3 cellular contexts compared by ENCODE assay signal in the genomic region with DNA sequence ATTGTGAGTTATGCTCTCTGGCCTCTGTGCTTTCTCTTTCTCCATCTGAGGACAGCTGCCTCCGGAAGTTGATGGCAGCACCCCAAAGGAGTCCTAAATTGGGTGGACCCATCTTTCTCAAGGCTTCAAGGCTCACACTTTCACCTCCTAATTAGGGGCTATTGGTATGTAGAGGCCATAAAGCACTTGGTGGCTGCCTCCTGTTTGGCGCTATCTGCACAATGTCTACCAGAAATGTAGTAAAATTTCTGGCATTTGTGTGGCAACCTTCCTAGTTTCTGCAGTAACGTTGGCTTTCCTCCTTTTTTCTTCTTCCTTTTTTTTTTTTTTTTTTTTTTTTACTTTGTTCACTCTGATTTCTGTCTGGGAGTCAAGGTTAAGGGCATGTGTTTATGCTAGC.
TF ChIP-seq lines count a peak whose summit lies in the region.

No MANE protein-coding gene starts in this region.

TF ChIP-seq in SK-N-SH, 30 proteins besides CTCF, POLR2A, EP300 and RAD21 (continues in another document):
- no peak for TF ChIP-seq GABPA (IDR thresholded peaks at IDR 0.05; ENCODE audit: low read depth)
- no peak for TF ChIP-seq RFX5 (IDR thresholded peaks at IDR 0.05; ENCODE audit: low read length)
- TF ChIP-seq, protein P1, sequence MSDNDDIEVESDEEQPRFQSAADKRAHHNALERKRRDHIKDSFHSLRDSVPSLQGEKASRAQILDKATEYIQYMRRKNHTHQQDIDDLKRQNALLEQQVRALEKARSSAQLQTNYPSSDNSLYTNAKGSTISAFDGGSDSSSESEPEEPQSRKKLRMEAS (IDR thresholded peaks at IDR 0.05; ENCODE audit: low read depth), result no peak
- TF ChIP-seq, protein P2, sequence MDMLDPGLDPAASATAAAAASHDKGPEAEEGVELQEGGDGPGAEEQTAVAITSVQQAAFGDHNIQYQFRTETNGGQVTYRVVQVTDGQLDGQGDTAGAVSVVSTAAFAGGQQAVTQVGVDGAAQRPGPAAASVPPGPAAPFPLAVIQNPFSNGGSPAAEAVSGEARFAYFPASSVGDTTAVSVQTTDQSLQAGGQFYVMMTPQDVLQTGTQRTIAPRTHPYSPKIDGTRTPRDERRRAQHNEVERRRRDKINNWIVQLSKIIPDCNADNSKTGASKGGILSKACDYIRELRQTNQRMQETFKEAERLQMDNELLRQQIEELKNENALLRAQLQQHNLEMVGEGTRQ (IDR thresholded peaks at IDR 0.05; ENCODE audit: borderline replicate concordance, low read depth, low read length), result no peak
- TF ChIP-seq RXRA (IDR thresholded peaks at IDR 0.05; ENCODE audit: borderline replicate concordance, low read depth), result no peak
- TF ChIP-seq NFIC (IDR thresholded peaks at IDR 0.05; ENCODE audit: borderline replicate concordance), result no peak
- TF ChIP-seq SIN3A (IDR thresholded peaks at IDR 0.05; ENCODE audit: borderline replicate concordance, low read depth, low read length), result no peak
- TF ChIP-seq EZH2phosphoT487 (IDR thresholded peaks at IDR 0.05; ENCODE audit: borderline replicate concordance, low read depth), result no peak
- no peak for TF ChIP-seq NRF1 (IDR thresholded peaks at IDR 0.05; ENCODE audit: low read depth, low read length)
- TF ChIP-seq, protein P3, sequence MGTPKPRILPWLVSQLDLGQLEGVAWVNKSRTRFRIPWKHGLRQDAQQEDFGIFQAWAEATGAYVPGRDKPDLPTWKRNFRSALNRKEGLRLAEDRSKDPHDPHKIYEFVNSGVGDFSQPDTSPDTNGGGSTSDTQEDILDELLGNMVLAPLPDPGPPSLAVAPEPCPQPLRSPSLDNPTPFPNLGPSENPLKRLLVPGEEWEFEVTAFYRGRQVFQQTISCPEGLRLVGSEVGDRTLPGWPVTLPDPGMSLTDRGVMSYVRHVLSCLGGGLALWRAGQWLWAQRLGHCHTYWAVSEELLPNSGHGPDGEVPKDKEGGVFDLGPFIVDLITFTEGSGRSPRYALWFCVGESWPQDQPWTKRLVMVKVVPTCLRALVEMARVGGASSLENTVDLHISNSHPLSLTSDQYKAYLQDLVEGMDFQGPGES (IDR thresholded peaks at IDR 0.05; ENCODE audit: low read depth, low read length), result no peak
- no peak for TF ChIP-seq FOXM1 (IDR thresholded peaks at IDR 0.05; ENCODE audit: low read depth)
- TF ChIP-seq RCOR1 (IDR thresholded peaks at IDR 0.05; ENCODE audit: low read length), result no peak
- TF ChIP-seq, protein P4, sequence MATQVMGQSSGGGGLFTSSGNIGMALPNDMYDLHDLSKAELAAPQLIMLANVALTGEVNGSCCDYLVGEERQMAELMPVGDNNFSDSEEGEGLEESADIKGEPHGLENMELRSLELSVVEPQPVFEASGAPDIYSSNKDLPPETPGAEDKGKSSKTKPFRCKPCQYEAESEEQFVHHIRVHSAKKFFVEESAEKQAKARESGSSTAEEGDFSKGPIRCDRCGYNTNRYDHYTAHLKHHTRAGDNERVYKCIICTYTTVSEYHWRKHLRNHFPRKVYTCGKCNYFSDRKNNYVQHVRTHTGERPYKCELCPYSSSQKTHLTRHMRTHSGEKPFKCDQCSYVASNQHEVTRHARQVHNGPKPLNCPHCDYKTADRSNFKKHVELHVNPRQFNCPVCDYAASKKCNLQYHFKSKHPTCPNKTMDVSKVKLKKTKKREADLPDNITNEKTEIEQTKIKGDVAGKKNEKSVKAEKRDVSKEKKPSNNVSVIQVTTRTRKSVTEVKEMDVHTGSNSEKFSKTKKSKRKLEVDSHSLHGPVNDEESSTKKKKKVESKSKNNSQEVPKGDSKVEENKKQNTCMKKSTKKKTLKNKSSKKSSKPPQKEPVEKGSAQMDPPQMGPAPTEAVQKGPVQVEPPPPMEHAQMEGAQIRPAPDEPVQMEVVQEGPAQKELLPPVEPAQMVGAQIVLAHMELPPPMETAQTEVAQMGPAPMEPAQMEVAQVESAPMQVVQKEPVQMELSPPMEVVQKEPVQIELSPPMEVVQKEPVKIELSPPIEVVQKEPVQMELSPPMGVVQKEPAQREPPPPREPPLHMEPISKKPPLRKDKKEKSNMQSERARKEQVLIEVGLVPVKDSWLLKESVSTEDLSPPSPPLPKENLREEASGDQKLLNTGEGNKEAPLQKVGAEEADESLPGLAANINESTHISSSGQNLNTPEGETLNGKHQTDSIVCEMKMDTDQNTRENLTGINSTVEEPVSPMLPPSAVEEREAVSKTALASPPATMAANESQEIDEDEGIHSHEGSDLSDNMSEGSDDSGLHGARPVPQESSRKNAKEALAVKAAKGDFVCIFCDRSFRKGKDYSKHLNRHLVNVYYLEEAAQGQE (IDR thresholded peaks at IDR 0.05; ENCODE audit: low read depth, low read length), result no peak

TF ChIP-seq in SK-N-SH treated with all-trans-retinoic acid at 6 μM for 48 hours, 23 proteins besides CTCF, POLR2A, EP300 and RAD21:
- TF ChIP-seq GLIS3 (CRISPR knock-in tag; IDR thresholded peaks at IDR 0.05) (no peak), TOX (CRISPR knock-in tag; IDR thresholded peaks at IDR 0.05; ENCODE audit: borderline replicate concordance) (no peak), TCF4 (CRISPR knock-in tag; IDR thresholded peaks at IDR 0.05; ENCODE audit: borderline replicate concordance) (no peak), RARB (CRISPR knock-in tag; IDR thresholded peaks at IDR 0.05) (no peak), SNAI2 (CRISPR knock-in tag; IDR thresholded peaks at IDR 0.05) (no peak), ZNF70 (CRISPR knock-in tag; IDR thresholded peaks at IDR 0.05) (no peak), ZFP30 (CRISPR knock-in tag; IDR thresholded peaks at IDR 0.05) (no peak), ESRRG (CRISPR knock-in tag; IDR thresholded peaks at IDR 0.05) (no peak), ARNTL (CRISPR knock-in tag; IDR thresholded peaks at IDR 0.05; ENCODE audit: borderline replicate concordance, low read depth) (no peak), ZC3H10 (CRISPR knock-in tag; IDR thresholded peaks at IDR 0.05) (no peak), PPARA (CRISPR knock-in tag; IDR thresholded peaks at IDR 0.05; ENCODE audit: borderline replicate concordance) (no peak), BACH2 (CRISPR knock-in tag; IDR thresholded peaks at IDR 0.05; ENCODE audit: borderline replicate concordance) (no peak), ZFP3 (CRISPR knock-in tag; IDR thresholded peaks at IDR 0.05) (no peak), CSDC2 (CRISPR knock-in tag; IDR thresholded peaks at IDR 0.05) (no peak), ISL1 (CRISPR knock-in tag; IDR thresholded peaks at IDR 0.05) (no peak), OSR1 (CRISPR knock-in tag; IDR thresholded peaks at IDR 0.05) (no peak)
- TF ChIP-seq, protein P5, sequence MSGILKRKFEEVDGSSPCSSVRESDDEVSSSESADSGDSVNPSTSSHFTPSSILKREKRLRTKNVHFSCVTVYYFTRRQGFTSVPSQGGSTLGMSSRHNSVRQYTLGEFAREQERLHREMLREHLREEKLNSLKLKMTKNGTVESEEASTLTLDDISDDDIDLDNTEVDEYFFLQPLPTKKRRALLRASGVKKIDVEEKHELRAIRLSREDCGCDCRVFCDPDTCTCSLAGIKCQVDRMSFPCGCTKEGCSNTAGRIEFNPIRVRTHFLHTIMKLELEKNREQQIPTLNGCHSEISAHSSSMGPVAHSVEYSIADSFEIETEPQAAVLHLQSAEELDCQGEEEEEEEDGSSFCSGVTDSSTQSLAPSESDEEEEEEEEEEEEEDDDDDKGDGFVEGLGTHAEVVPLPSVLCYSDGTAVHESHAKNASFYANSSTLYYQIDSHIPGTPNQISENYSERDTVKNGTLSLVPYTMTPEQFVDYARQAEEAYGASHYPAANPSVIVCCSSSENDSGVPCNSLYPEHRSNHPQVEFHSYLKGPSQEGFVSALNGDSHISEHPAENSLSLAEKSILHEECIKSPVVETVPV (CRISPR knock-in tag; IDR thresholded peaks at IDR 0.05), result no peak
- TF ChIP-seq, protein P6, sequence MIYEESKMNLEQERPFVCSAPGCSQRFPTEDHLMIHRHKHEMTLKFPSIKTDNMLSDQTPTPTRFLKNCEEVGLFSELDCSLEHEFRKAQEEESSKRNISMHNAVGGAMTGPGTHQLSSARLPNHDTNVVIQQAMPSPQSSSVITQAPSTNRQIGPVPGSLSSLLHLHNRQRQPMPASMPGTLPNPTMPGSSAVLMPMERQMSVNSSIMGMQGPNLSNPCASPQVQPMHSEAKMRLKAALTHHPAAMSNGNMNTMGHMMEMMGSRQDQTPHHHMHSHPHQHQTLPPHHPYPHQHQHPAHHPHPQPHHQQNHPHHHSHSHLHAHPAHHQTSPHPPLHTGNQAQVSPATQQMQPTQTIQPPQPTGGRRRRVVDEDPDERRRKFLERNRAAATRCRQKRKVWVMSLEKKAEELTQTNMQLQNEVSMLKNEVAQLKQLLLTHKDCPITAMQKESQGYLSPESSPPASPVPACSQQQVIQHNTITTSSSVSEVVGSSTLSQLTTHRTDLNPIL (CRISPR knock-in tag; IDR thresholded peaks at IDR 0.05; ENCODE audit: low read depth), result no peak
- TF ChIP-seq, protein P7, sequence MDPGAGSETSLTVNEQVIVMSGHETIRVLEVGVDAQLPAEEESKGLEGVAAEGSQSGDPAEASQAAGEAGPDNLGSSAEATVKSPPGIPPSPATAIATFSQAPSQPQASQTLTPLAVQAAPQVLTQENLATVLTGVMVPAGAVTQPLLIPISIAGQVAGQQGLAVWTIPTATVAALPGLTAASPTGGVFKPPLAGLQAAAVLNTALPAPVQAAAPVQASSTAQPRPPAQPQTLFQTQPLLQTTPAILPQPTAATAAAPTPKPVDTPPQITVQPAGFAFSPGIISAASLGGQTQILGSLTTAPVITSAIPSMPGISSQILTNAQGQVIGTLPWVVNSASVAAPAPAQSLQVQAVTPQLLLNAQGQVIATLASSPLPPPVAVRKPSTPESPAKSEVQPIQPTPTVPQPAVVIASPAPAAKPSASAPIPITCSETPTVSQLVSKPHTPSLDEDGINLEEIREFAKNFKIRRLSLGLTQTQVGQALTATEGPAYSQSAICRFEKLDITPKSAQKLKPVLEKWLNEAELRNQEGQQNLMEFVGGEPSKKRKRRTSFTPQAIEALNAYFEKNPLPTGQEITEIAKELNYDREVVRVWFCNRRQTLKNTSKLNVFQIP (CRISPR knock-in tag; IDR thresholded peaks at IDR 0.05; ENCODE audit: borderline replicate concordance, low read depth), result no peak

TF ChIP-seq in H1, 55 proteins besides CTCF, POLR2A, EP300 and RAD21:
- TF ChIP-seq HDAC2 (IDR thresholded peaks at IDR 0.05; ENCODE audit: borderline replicate concordance in 1 of 2, low read depth in 2 of 2, low read length in 2 of 2) (no peak), PHF8 (conservative IDR thresholded peaks at IDR 0.05; ENCODE audit: low read depth, low read length) (no peak), ASH2L (IDR thresholded peaks at IDR 0.05; ENCODE audit: low read length) (no peak), ZNF274 (IDR thresholded peaks at IDR 0.05; ENCODE audit: borderline replicate concordance, extremely low read depth, low read length) (no peak), CTBP2 (IDR thresholded peaks at IDR 0.05; ENCODE audit: borderline replicate concordance, insufficient read depth, insufficient read length, low read length) (no peak), SP1 (IDR thresholded peaks at IDR 0.05; ENCODE audit: low read depth, low read length) (no peak), JUN (IDR thresholded peaks at IDR 0.05; ENCODE audit: low read depth, low read length) (no peak), CHD1 (IDR thresholded peaks at IDR 0.05; ENCODE audit: low read depth, low read length) (no peak), TCF12 (IDR thresholded peaks at IDR 0.05; ENCODE audit: low read depth, low read length) (no peak), SIRT6 (IDR thresholded peaks at IDR 0.05; ENCODE audit: low read length) (no peak), SRF (IDR thresholded peaks at IDR 0.05; ENCODE audit: low read depth, low read length) (no peak), SUZ12 (IDR thresholded peaks at IDR 0.05; ENCODE audit: low read length) (no peak), POLR2AphosphoS5 (IDR thresholded peaks at IDR 0.05; ENCODE audit: low read depth, low read length) (no peak)
- TF ChIP-seq, protein P8, sequence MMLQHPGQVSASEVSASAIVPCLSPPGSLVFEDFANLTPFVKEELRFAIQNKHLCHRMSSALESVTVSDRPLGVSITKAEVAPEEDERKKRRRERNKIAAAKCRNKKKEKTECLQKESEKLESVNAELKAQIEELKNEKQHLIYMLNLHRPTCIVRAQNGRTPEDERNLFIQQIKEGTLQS (IDR thresholded peaks at IDR 0.05; ENCODE audit: insufficient read depth, low read depth, low read length), result no peak
